Comparison of ENCODE assay signal across 8 cellular contexts in the genomic region with DNA sequence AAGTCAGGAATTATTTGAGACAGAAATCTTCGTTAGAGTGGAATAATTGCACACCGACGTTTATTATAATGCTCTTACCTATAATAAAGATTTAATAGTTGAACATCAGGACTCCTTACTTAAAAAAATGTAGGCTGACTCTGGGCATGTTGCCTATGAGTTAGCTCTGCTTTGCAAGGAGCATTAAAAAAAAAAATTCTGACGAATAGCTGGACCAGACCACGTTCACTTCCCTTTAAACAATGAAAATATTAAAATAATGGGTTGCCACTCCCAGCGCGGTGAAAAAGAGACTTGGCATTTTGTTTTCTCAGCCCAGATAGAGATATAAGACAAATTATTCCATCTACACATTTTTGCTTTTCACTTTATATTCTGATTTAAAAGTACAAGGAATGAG. TPM values are rescaled to one million over a fixed set of nuclear protein-coding genes. Genes with fewer than 3 reads are reported as not detected.
DNase-seq lines count a peak whose midpoint lies in the region; ATAC-seq and TF ChIP-seq lines count a peak whose summit lies in the region.

No MANE protein-coding gene starts in this region.

- POLR2A ChIA-PET in activated B cell treated with CpG ODN at 0.5 μM for 24 hours (lab: Charles Lee): interaction anchor here (1.7 to 4.3 kb wide), 4 partner anchors 50 to 238 kb away, joined by 6 to 36 read pairs (median 20); partner anchors contain the start of genes KLHL28, MIS18BP1, PRPF39 and TOGARAM1

- peaks cover 11% of the 10 kb centered on the region for H3K36me3 Mint-ChIP-seq in activated naive CD4-positive, alpha-beta T cell treated with anti-CD3 and anti-CD28 coated beads, Interleukin-2, amount 10 ng/mL, durations not matched to agents 7 days and 5 days
- H3K36me3 Mint-ChIP-seq in activated B cell treated with CpG ODN at 0.5 μM for 24 hours (ENCODE audit: low read depth): peaks cover 13% of the 10 kb centered on the region

- peak overlapping the region; percentile 3 to 98 (median 90) for H3K27ac ChIP-seq in skin epidermis

- intact Hi-C loops in activated B cell treated with CpG ODN at 0.5 μM for 24 hours (cut with micrococcal nuclease): no loop called here

- peaks cover 52% of the 10 kb centered on the region for H3K4me1 Mint-ChIP-seq in activated naive CD4-positive, alpha-beta T cell treated with anti-CD3 and anti-CD28 coated beads, Interleukin-2, amount 10 ng/mL, durations not matched to agents 7 days and 5 days
- H3K4me1 Mint-ChIP-seq in activated B cell treated with CpG ODN at 0.5 μM for 24 hours: peaks cover 44% of the 10 kb centered on the region

- ATAC-seq in activated B cell treated with CpG ODN at 0.5 μM for 24 hours (ENCODE audit: low read depth) (no peak), GM21737 (IDR thresholded peaks at IDR 0.05; ENCODE audit: unreplicated experiment) (no peak)

- no peaks in the 10 kb centered on the region for H3K9me3 Mint-ChIP-seq in activated naive CD4-positive, alpha-beta T cell treated with anti-CD3 and anti-CD28 coated beads, Interleukin-2, amount 10 ng/mL, durations not matched to agents 7 days and 5 days
- H3K9me3 Mint-ChIP-seq in activated B cell treated with CpG ODN at 0.5 μM for 24 hours: no peaks in the 10 kb centered on the region

- DNase-seq in activated naive CD4-positive, alpha-beta T cell treated with anti-CD3 and anti-CD28 coated beads, Interleukin-2, amount 10 ng/mL, durations not matched to agents 7 days and 5 days: no peak
- DNase-seq in activated naive CD4-positive, alpha-beta T cell (lab: John Stamatoyannopoulos, UW): no peak
- DNase-seq in activated B cell treated with CpG ODN at 0.5 μM for 24 hours: no peak
- peak; percentile 54 for DNase-seq in globus pallidus (ENCODE audit: low spot score)
- DNase-seq in effector CD4-positive, alpha-beta T cell: no peak
- DNase-seq in stimulated activated CD8-positive, alpha-beta memory T cell treated with anti-CD3 and anti-CD28 coated beads, Interleukin-4, amount 100 ng/mL, for 48 hours: no peak

- no peaks in the 10 kb centered on the region for H3K27me3 Mint-ChIP-seq in activated naive CD4-positive, alpha-beta T cell treated with anti-CD3 and anti-CD28 coated beads, Interleukin-2, amount 10 ng/mL, durations not matched to agents 7 days and 5 days
- no peaks in the 10 kb centered on the region for H3K27me3 Mint-ChIP-seq in activated B cell treated with CpG ODN at 0.5 μM for 24 hours

- H3K4me3 Mint-ChIP-seq in activated naive CD4-positive, alpha-beta T cell treated with anti-CD3 and anti-CD28 coated beads, Interleukin-2, amount 10 ng/mL, durations not matched to agents 7 days and 5 days: peak overlapping the region; percentile 90
- peak overlapping the region; percentile 97 for H3K4me3 Mint-ChIP-seq in activated B cell treated with CpG ODN at 0.5 μM for 24 hours

- TF ChIP-seq CTCF in activated B cell treated with CpG ODN at 0.5 μM for 24 hours (IDR thresholded peaks at IDR 0.05): no peak

- CTCF ChIA-PET in activated naive CD4-positive, alpha-beta T cell treated with anti-CD3 and anti-CD28 coated beads, Interleukin-2, amount 10 ng/mL, durations not matched to agents 7 days and 5 days (lab: Charles Lee): interaction anchor here (0.9 to 2.2 kb wide), 3 partner anchors 117 to 173 kb away, joined by 3 to 7 read pairs (median 4); partner anchors contain the start of gene MIS18BP1
- CTCF ChIA-PET in activated B cell treated with CpG ODN at 0.5 μM for 24 hours (lab: Charles Lee): interaction anchor here (0.6 to 0.7 kb wide), 2 partner anchors 106 to 133 kb away, joined by 3 read pairs; no protein-coding TSS in a partner anchor

- peak overlapping the region; percentile 57 to 86 (median 69) for H3K4me3 ChIP-seq in skin epidermis

- H3K27ac Mint-ChIP-seq in activated naive CD4-positive, alpha-beta T cell treated with anti-CD3 and anti-CD28 coated beads, Interleukin-2, amount 10 ng/mL, durations not matched to agents 7 days and 5 days: peak overlapping the region; percentile 100
- peak overlapping the region; percentile 99 for H3K27ac Mint-ChIP-seq in activated B cell treated with CpG ODN at 0.5 μM for 24 hours

RNA-seq across cellular contexts. Expression of gene FANCM, which starts 0.5 kb away (rescaled TPM):
- total RNA-seq in activated B cell treated with CpG ODN at 0.5 μM for 24 hours: 9.0 and 13.4 TPM in 2 replicates

RNA-seq across cellular contexts. Expression of gene FKBP3, which starts 0.9 kb away (rescaled TPM):
- total RNA-seq in activated B cell treated with CpG ODN at 0.5 μM for 24 hours: 54.8 and 58.3 TPM in 2 replicates

RNA-seq across cellular contexts. Expression of gene PRPF39, which starts 51.3 kb away (rescaled TPM):
- total RNA-seq in activated B cell treated with CpG ODN at 0.5 μM for 24 hours: 46.0 and 53.4 TPM in 2 replicates
